10 cellular contexts compared by ENCODE assay signal in genomic region chr1:212283741-212284140, GRCh38. TPM values are rescaled to one million over a fixed set of nuclear protein-coding genes. Genes with fewer than 3 reads are reported as not detected.
DNase-seq lines count a peak whose midpoint lies in the region; ATAC-seq and TF ChIP-seq lines count a peak whose summit lies in the region.
"Had no signal": no experiment of that assay in that cellular context is flagged by ENCODE, and none has a peak within 500 bp of the region (broad histone marks: within the 10 kb centered on the region; RNA-seq: fewer than 3 reads in every experiment).

No MANE protein-coding gene starts in this region.

- H3K27ac ChIP-seq in H9 (ENCODE audit: insufficient read length, low read depth, low read length), result no peak overlapping the region
- no peak overlapping the region for H3K27ac ChIP-seq in OCI-LY3 (ENCODE audit: low read length)
- H3K27ac ChIP-seq in effector memory CD4-positive, alpha-beta T cell (ENCODE audit: insufficient read depth, low read length, poor library complexity, severe bottlenecking), result no peak overlapping the region
- H3K27ac ChIP-seq in osteoblast (ENCODE audit: low read depth, low read length), result no peak overlapping the region

- H3K4me2 ChIP-seq in H9 (ENCODE audit: insufficient read depth, insufficient read length, low read length) (peak overlapping the region; percentile 80), OCI-LY3 (ENCODE audit: low read length) (peak overlapping the region; percentile 81), osteoblast (ENCODE audit: insufficient read depth, low read length) (peak overlapping the region; percentile 87)

- H4K8ac ChIP-seq in H9 (replicated peaks; ENCODE audit: insufficient read length, low read depth, low read length), result no peak overlapping the region

- no peak overlapping the region for H2AK5ac ChIP-seq in H9 (ENCODE audit: insufficient read length, low read length)

- no peak overlapping the region for H4K91ac ChIP-seq in H9 (ENCODE audit: insufficient read length, low read depth, low read length)

- H3K14ac ChIP-seq in H9 (ENCODE audit: insufficient read depth, low read length), result no peak overlapping the region

- H3T11ph ChIP-seq in H9 (ENCODE audit: low read length), result no peak overlapping the region

- no peak overlapping the region for H2BK20ac ChIP-seq in H9 (ENCODE audit: low read depth, low read length, poor library complexity, severe bottlenecking)

- H3K23ac ChIP-seq in H9 (ENCODE audit: insufficient read length, low read depth, low read length), result no peak overlapping the region

- H3K9me3 Mint-ChIP-seq in H9, result peaks cover 3% of the 10 kb centered on the region in 2 experiments; a peak in 2 of 5 replicates

- H2BK12ac ChIP-seq in H9 (ENCODE audit: insufficient read length, low read depth, low read length), result no peak overlapping the region

- no peaks in the 10 kb centered on the region for H3K9me3 ChIP-seq in H9 (ENCODE audit: control insufficient read depth, low read depth, low read length)
- H3K9me3 ChIP-seq in OCI-LY3 (ENCODE audit: insufficient read depth, low read length), result no peaks in the 10 kb centered on the region
- H3K9me3 ChIP-seq in effector memory CD4-positive, alpha-beta T cell (ENCODE audit: control insufficient read depth, low read length), result no peaks in the 10 kb centered on the region
- no peaks in the 10 kb centered on the region for H3K9me3 ChIP-seq in osteoblast (ENCODE audit: low read depth, low read length)

- H3K79me2 ChIP-seq in H9 (ENCODE audit: insufficient read depth, low read length) (peaks cover 4% of the 10 kb centered on the region; the same call in 1 of the 2 replicates), OCI-LY3 (ENCODE audit: low read length) (peaks cover 28% of the 10 kb centered on the region), osteoblast (ENCODE audit: insufficient read depth, low read length) (peaks cover 27% of the 10 kb centered on the region)

- H3K36me3 ChIP-seq in OCI-LY3 (replicated peaks; ENCODE audit: low read depth, low read length) (peaks cover 2% of the 10 kb centered on the region), osteoblast (ENCODE audit: insufficient read depth, low read length) (no peaks in the 10 kb centered on the region)
- H3K36me3 ChIP-seq in effector memory CD4-positive, alpha-beta T cell (ENCODE audit: control insufficient read depth, insufficient read depth, low read length), result no peaks in the 10 kb centered on the region

- H4K20me1 ChIP-seq in H9 (ENCODE audit: control insufficient read depth, insufficient read depth, insufficient read length) (no peaks in the 10 kb centered on the region), OCI-LY3 (ENCODE audit: insufficient read depth, low read length) (no peaks in the 10 kb centered on the region; the same call in 1 of the 2 replicates), osteoblast (ENCODE audit: insufficient read depth, low read length) (peaks cover 10% of the 10 kb centered on the region)

- no peaks in the 10 kb centered on the region for H3K27me3 ChIP-seq in H9 (ENCODE audit: insufficient read depth, low read length)
- H3K27me3 ChIP-seq in OCI-LY3 (ENCODE audit: low read depth, low read length), result no peaks in the 10 kb centered on the region
- H3K27me3 ChIP-seq in effector memory CD4-positive, alpha-beta T cell (replicated peaks; ENCODE audit: control insufficient read depth, insufficient read depth, low read length, poor library complexity, severe bottlenecking), result no peaks in the 10 kb centered on the region
- no peaks in the 10 kb centered on the region for H3K27me3 ChIP-seq in osteoblast (ENCODE audit: insufficient read depth, low read length)

- no peaks in the 10 kb centered on the region for H3K79me1 ChIP-seq in H9 (ENCODE audit: insufficient read depth, low read depth, low read length, poor library complexity, severe bottlenecking)

- peak overlapping the region in 2 of 3 experiments; percentile 42 to 98; a peak in 3 of 7 replicates for H3K27ac Mint-ChIP-seq in H9

- H2BK15ac ChIP-seq in H9 (ENCODE audit: low read depth, low read length), result no peak overlapping the region

- no peak overlapping the region for H4K5ac ChIP-seq in H9 (ENCODE audit: insufficient read length, low read depth, low read length)

- H2BK5ac ChIP-seq in H9 (ENCODE audit: insufficient read length, low read length), result no peak overlapping the region

- peak overlapping the region; percentile 87 to 94 for H3K4me3 Mint-ChIP-seq in H9

- H3K4me1 ChIP-seq in H9 (ENCODE audit: insufficient read depth, low read length) (no peaks in the 10 kb centered on the region; the same call in 1 of the 2 replicates), OCI-LY3 (ENCODE audit: low read length) (peaks cover 12% of the 10 kb centered on the region), osteoblast (ENCODE audit: insufficient read depth, low read length) (peaks cover 18% of the 10 kb centered on the region)
- H3K4me1 ChIP-seq in effector memory CD4-positive, alpha-beta T cell (ENCODE audit: control insufficient read depth, insufficient read depth, low read length, poor library complexity, severe bottlenecking), result peaks cover 9% of the 10 kb centered on the region

- no peak overlapping the region for H3K4ac ChIP-seq in H9 (ENCODE audit: low read depth, low read length)

- peaks cover 14% of the 10 kb centered on the region for H3K23me2 ChIP-seq in H9 (ENCODE audit: insufficient read length, low read depth, low read length, poor library complexity, severe bottlenecking)

- no peaks in the 10 kb centered on the region for H3K27me3 Mint-ChIP-seq in H9 (ENCODE audit: low read depth)

- H2AFZ ChIP-seq in H9 (ENCODE audit: low read length), result no peak overlapping the region
- H2AFZ ChIP-seq in OCI-LY3 (ENCODE audit: low read depth, low read length), result no peak overlapping the region
- no peak overlapping the region for H2AFZ ChIP-seq in osteoblast (ENCODE audit: low read length)

- H3K9ac ChIP-seq in H9 (ENCODE audit: extremely low read depth, insufficient read length, low read length), result peak overlapping the region; percentile 70
- H3K9ac ChIP-seq in OCI-LY3 (ENCODE audit: low read length), result no peak overlapping the region

- no peak overlapping the region for H3K18ac ChIP-seq in H9 (ENCODE audit: insufficient read length, low read depth, low read length)

- no peak for TF ChIP-seq CTCF in H9 (conservative IDR thresholded peaks at IDR 0.05)
- no peak for TF ChIP-seq CTCF in OCI-LY3 (IDR thresholded peaks at IDR 0.05; ENCODE audit: low read depth, low read length)
- no peak for TF ChIP-seq CTCF in osteoblast (IDR thresholded peaks at IDR 0.05; ENCODE audit: extremely low read depth, low read depth, low read length)

- H3K56ac ChIP-seq in H9 (ENCODE audit: insufficient read length, low read depth, low read length), result no peak overlapping the region

- no peak overlapping the region for H2BK120ac ChIP-seq in H9 (ENCODE audit: low read depth, low read length, poor library complexity, severe bottlenecking)

- DNase-seq in H9 (no peak), osteoblast (ENCODE audit: insufficient read length, low spot score, missing footprints) (no peak), NCI-H774 (lab: John Stamatoyannopoulos, UW) (no peak)
- no peak for DNase-seq in effector memory CD4-positive, alpha-beta T cell
- DNase-seq: erythroblast, NCI-H1417 treated with DMSO at 0.1 percent for 48 hours, Right ventricle myocardium superior had no signal

- no peak for ATAC-seq in HG03460 (IDR thresholded peaks at IDR 0.05; ENCODE audit: unreplicated experiment)
- ATAC-seq in GM21723 (IDR thresholded peaks at IDR 0.05; ENCODE audit: unreplicated experiment), result no peak

- no CpG with 5 or more reads among the region's 9 CpGs for WGBS in H9 (ENCODE audit: extremely low coverage, insufficient read length, low lambda C conversion rate)

- H3K4me1 Mint-ChIP-seq in H9, result peaks cover 20 to 23% of the 10 kb centered on the region in 2 experiments

- no peaks in the 10 kb centered on the region; a peak in 1 of 7 replicates for H3K36me3 Mint-ChIP-seq in H9 (ENCODE audit: insufficient read depth in 1 of 3, low read depth in 3 of 3)

- H3K4me3 ChIP-seq in OCI-LY3 (ENCODE audit: low read length), result peak overlapping the region; percentile 83; the same call in 1 of the 2 replicates
- H3K4me3 ChIP-seq in effector memory CD4-positive, alpha-beta T cell (ENCODE audit: insufficient read depth, low read depth, low read length, poor library complexity, severe bottlenecking), result peak overlapping the region; percentile 68
- no peak overlapping the region for H3K4me3 ChIP-seq in osteoblast (ENCODE audit: insufficient read depth, low read length)

RNA-seq across cellular contexts. Expression of gene PPP2R5A, which starts 1.5 kb away (rescaled TPM):
- total RNA-seq in H9 (2021), result 22.0 and 22.2 TPM in 2 replicates
- 21.4 and 24.8 TPM in 2 replicates for total RNA-seq in osteoblast
